Comparison of ENCODE assay signal across 26 cellular contexts in the genomic region with DNA sequence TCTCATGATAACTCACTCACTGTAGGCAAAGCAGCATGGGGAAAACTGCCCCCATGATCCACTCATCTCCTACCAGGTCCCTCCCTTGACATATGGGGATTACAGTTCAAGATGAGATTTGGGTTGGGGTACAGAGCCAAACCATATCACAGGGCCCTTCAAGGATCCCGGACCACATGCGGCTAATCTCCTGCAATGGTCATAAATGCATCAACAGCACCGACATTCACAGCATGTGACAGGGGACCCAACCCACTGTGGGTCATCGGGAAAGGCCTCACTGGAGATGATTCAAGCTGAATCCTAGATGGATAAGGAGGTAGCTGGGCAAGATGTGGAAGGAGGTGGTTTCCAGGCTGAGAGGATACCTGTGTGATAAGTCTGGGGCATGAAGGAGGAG.
"Had no signal": no experiment of that assay in that cellular context is flagged by ENCODE, and none has a peak within 500 bp of the region (broad histone marks: within the 10 kb centered on the region; RNA-seq: fewer than 3 reads in every experiment).

No MANE protein-coding gene starts in this region.

- H3K4me1 ChIP-seq: neural progenitor cell, psoas muscle, sigmoid colon, upper lobe of right lung, uterus had no signal

- H3K27ac ChIP-seq: neural progenitor cell, neutrophil, pancreas, psoas muscle, right lobe of liver, sigmoid colon, stomach, tibial artery, transverse colon, upper lobe of right lung, uterus had no signal

- H3K27ac Mint-ChIP-seq: naive thymus-derived CD4-positive, alpha-beta T cell; natural killer cell; neural progenitor cell; stimulated activated effector memory CD8-positive, alpha-beta T cell treated with anti-CD3 and anti-CD28 coated beads, Interleukin-12 subunit alpha, Interleukin-12 subunit beta, amount 100 ng/mL, for 72 hours; stimulated activated naive B cell treated with anti-CD40 and anti-IgM and Interleukin-4, amounts not matched to agents 10 μg/mL and 1 μg/mL and 100 μg/mL, for 72 hours; stimulated activated naive CD8-positive, alpha-beta T cell treated with anti-CD3 and anti-CD28 coated beads, Interleukin-15, Interleukin-2, amounts not matched to agents 100 ng/mL and 50 ng/mL, for 24 hours; type B pancreatic cell had no signal

- FAIRE-seq: pancreas, small intestine had no signal

- H3K27me3 Mint-ChIP-seq: type B pancreatic cell had no signal

- H3K4me1 Mint-ChIP-seq: naive thymus-derived CD4-positive, alpha-beta T cell; natural killer cell; nephron; stimulated activated effector memory CD8-positive, alpha-beta T cell treated with anti-CD3 and anti-CD28 coated beads, Interleukin-12 subunit alpha, Interleukin-12 subunit beta, amount 100 ng/mL, for 72 hours; stimulated activated naive B cell treated with anti-CD40 and anti-IgM and Interleukin-4, amounts not matched to agents 10 μg/mL and 1 μg/mL and 100 μg/mL, for 72 hours had no signal

- H3K36me3 ChIP-seq: neural progenitor cell, neutrophil, pancreas, right lobe of liver, sigmoid colon, stomach, tibial artery, transverse colon, upper lobe of right lung, uterus had no signal

- H3K4me3 ChIP-seq: neural progenitor cell, pancreas, psoas muscle, right lobe of liver, sigmoid colon, stomach, tibial artery, transverse colon, upper lobe of right lung, uterus had no signal

- H3K9me3 Mint-ChIP-seq: naive thymus-derived CD4-positive, alpha-beta T cell; natural killer cell; nephron; neural progenitor cell; stimulated activated effector memory CD8-positive, alpha-beta T cell treated with anti-CD3 and anti-CD28 coated beads, Interleukin-12 subunit alpha, Interleukin-12 subunit beta, amount 100 ng/mL, for 72 hours; stimulated activated naive CD8-positive, alpha-beta T cell treated with anti-CD3 and anti-CD28 coated beads, Interleukin-15, Interleukin-2, amounts not matched to agents 100 ng/mL and 50 ng/mL, for 24 hours; type B pancreatic cell had no signal

- H3K4me3 Mint-ChIP-seq: naive thymus-derived CD4-positive, alpha-beta T cell; natural killer cell; nephron; neural progenitor cell; stimulated activated effector memory CD8-positive, alpha-beta T cell treated with anti-CD3 and anti-CD28 coated beads, Interleukin-12 subunit alpha, Interleukin-12 subunit beta, amount 100 ng/mL, for 72 hours; stimulated activated naive B cell treated with anti-CD40 and anti-IgM and Interleukin-4, amounts not matched to agents 10 μg/mL and 1 μg/mL and 100 μg/mL, for 72 hours; stimulated activated naive CD8-positive, alpha-beta T cell treated with anti-CD3 and anti-CD28 coated beads, Interleukin-15, Interleukin-2, amounts not matched to agents 100 ng/mL and 50 ng/mL, for 24 hours; type B pancreatic cell had no signal

- DNase-seq: naive thymus-derived CD4-positive, alpha-beta T cell; natural killer cell; nucleus accumbens; pancreas; psoas muscle; right cardiac atrium; right lobe of liver; sigmoid colon; small intestine; stimulated activated CD4-positive, alpha-beta T cell treated with anti-CD3 and anti-CD28 coated beads, Interleukin-15, amount 100 ng/mL, for 24 hours; stimulated activated CD4-positive, alpha-beta T cell treated with anti-CD3 and anti-CD28 coated beads, Interleukin-2, amount 100 ng/mL, for 24 hours; stimulated activated CD4-positive, alpha-beta T cell treated with anti-CD3 and anti-CD28 coated beads, Interleukin-2, amount 100 ng/mL, for 48 hours; stimulated activated CD4-positive, alpha-beta T cell treated with anti-CD3 and anti-CD28 coated beads, Interleukin-4, amount 100 ng/mL, for 24 hours; stimulated activated naive B cell treated with anti-CD40 and anti-IgM and Interleukin-4, amounts not matched to agents 10 μg/mL and 1 μg/mL and 100 μg/mL, for 72 hours; stimulated activated naive CD4-positive, alpha-beta T cell treated with Interleukin-2 at 50 U/mL for 16 hours; stomach; tibial artery; transverse colon; upper lobe of right lung; uterus had no signal

- H3K27me3 ChIP-seq: neural progenitor cell, pancreas, right lobe of liver, sigmoid colon, stomach, tibial artery, transverse colon, upper lobe of right lung, uterus had no signal

- H3K9me3 ChIP-seq: neutrophil, pancreas, psoas muscle, right lobe of liver, sigmoid colon, stomach, tibial artery, transverse colon, upper lobe of right lung, uterus had no signal

- ATAC-seq: naive thymus-derived CD4-positive, alpha-beta T cell; natural killer cell; pancreas; psoas muscle; right cardiac atrium; right lobe of liver; stimulated activated effector memory CD8-positive, alpha-beta T cell treated with anti-CD3 and anti-CD28 coated beads, Interleukin-12 subunit alpha, Interleukin-12 subunit beta, amount 100 ng/mL, for 72 hours; stimulated activated naive B cell treated with anti-CD40 and anti-IgM and Interleukin-4, amounts not matched to agents 10 μg/mL and 1 μg/mL and 100 μg/mL, for 72 hours; upper lobe of right lung had no signal

- H3K36me3 Mint-ChIP-seq: naive thymus-derived CD4-positive, alpha-beta T cell; natural killer cell; neural progenitor cell; stimulated activated effector memory CD8-positive, alpha-beta T cell treated with anti-CD3 and anti-CD28 coated beads, Interleukin-12 subunit alpha, Interleukin-12 subunit beta, amount 100 ng/mL, for 72 hours; stimulated activated naive B cell treated with anti-CD40 and anti-IgM and Interleukin-4, amounts not matched to agents 10 μg/mL and 1 μg/mL and 100 μg/mL, for 72 hours; type B pancreatic cell had no signal
